1 cellular context compared by ENCODE assay signal in genomic region chr9:127937383-127938297, GRCh38.
A peak's percentile ranks its signal among the peaks of the same experiment; 100 is the strongest.
TF ChIP-seq lines count a peak whose summit lies in the region.

DPM2 (minus strand) TSS chr9:127937854; CDS start chr9:127937820, 34 bp downstream.

TF ChIP-seq in SK-N-SH, 30 proteins besides CTCF, POLR2A, EP300 and RAD21 (continued from another document):
- TF ChIP-seq ZBTB33 (IDR thresholded peaks at IDR 0.05; ENCODE audit: borderline replicate concordance, low read depth): peak; percentile 55; the same call in 1 of the 2 replicates
- TF ChIP-seq MXI1 (IDR thresholded peaks at IDR 0.05; ENCODE audit: low read depth, low read length): peak; percentile 75; the same call in 1 of the 2 replicates
- 0 out of 2 replicates have a peak, but pooled peaks have one; percentile 12 for TF ChIP-seq TCF12 (IDR thresholded peaks at IDR 0.05)
- 0 out of 2 replicates have a peak, but pooled peaks have one; percentile 3 for TF ChIP-seq NFIC (IDR thresholded peaks at IDR 0.05; ENCODE audit: borderline replicate concordance)
